Comparison of ENCODE assay signal across 1 cellular context in the genomic region with DNA sequence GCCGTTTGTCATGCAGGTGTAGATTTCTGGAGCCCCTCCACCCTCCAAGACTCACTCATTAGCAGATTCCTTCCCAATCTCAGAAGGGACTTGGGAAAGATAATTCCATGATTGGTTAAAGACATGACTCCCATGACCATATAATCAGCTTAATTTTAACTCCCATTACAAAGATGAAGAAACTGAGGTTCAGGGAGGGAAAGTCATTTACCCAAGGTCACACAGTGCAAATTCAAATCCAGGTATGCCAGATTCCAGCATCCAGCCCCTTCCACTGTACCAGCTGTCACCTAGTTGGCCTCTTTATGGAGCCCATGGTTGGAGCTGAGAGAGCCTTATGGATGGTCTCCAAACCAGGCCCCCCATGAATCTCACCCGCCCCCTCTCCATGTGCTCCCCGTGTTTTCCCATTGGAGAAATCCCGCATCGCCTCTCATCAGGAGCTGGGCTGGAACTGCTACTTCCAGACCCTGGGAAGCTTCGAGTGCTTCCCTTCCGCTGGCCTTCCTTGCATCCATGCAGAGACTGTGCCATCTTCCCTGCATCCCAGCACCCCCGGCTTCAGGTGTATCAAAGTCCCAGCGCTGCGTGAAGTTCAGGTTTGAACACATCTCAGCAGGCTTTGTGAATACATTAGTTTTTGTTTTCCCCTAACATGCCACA.
TF ChIP-seq lines count a peak whose summit lies in the region.

No MANE protein-coding gene starts in this region.

TF ChIP-seq in neural cell, 6 proteins besides CTCF, POLR2A, EP300 and RAD21:
- TF ChIP-seq, protein P1, sequence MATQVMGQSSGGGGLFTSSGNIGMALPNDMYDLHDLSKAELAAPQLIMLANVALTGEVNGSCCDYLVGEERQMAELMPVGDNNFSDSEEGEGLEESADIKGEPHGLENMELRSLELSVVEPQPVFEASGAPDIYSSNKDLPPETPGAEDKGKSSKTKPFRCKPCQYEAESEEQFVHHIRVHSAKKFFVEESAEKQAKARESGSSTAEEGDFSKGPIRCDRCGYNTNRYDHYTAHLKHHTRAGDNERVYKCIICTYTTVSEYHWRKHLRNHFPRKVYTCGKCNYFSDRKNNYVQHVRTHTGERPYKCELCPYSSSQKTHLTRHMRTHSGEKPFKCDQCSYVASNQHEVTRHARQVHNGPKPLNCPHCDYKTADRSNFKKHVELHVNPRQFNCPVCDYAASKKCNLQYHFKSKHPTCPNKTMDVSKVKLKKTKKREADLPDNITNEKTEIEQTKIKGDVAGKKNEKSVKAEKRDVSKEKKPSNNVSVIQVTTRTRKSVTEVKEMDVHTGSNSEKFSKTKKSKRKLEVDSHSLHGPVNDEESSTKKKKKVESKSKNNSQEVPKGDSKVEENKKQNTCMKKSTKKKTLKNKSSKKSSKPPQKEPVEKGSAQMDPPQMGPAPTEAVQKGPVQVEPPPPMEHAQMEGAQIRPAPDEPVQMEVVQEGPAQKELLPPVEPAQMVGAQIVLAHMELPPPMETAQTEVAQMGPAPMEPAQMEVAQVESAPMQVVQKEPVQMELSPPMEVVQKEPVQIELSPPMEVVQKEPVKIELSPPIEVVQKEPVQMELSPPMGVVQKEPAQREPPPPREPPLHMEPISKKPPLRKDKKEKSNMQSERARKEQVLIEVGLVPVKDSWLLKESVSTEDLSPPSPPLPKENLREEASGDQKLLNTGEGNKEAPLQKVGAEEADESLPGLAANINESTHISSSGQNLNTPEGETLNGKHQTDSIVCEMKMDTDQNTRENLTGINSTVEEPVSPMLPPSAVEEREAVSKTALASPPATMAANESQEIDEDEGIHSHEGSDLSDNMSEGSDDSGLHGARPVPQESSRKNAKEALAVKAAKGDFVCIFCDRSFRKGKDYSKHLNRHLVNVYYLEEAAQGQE (IDR thresholded peaks at IDR 0.05; ENCODE audit: borderline replicate concordance), result no peak
- TF ChIP-seq MXI1 (conservative IDR thresholded peaks at IDR 0.05; ENCODE audit: poor library complexity, severe bottlenecking), result no peak
- no peak for TF ChIP-seq POLR2AphosphoS5 (IDR thresholded peaks at IDR 0.05)
